27 cellular contexts compared by ENCODE assay signal in genomic region chr2:153912798-153913396, GRCh38. TPM values are rescaled to one million over a fixed set of nuclear protein-coding genes. Genes with fewer than 3 reads are reported as not detected.
"Had no signal": no experiment of that assay in that cellular context is flagged by ENCODE, and none has a peak within 500 bp of the region (broad histone marks: within the 10 kb centered on the region; RNA-seq: fewer than 3 reads in every experiment).

No MANE protein-coding gene starts in this region.

- H3K9me3 ChIP-seq: adrenal gland, gastrocnemius medialis had no signal

- DNase-seq: activated CD4-positive, alpha-beta memory T cell treated with anti-CD3 and anti-CD28 coated beads, Interleukin-2, amount 10 ng/mL, durations not matched to agents 7 days and 5 days; activated CD4-positive, alpha-beta T cell treated with anti-CD3 and anti-CD28 coated beads for 1 hour; activated CD4-positive, alpha-beta T cell treated with anti-CD3 and anti-CD28 coated beads, Interleukin-2, amount 10 ng/mL, durations not matched to agents 7 days and 5 days; activated naive CD4-positive, alpha-beta T cell treated with Interleukin-2 at 50 U/mL for 16 hours; activated naive CD8-positive, alpha-beta T cell treated with anti-CD3 and anti-CD28 coated beads for 36 hours; adrenal gland; aorta; body of pancreas; cerebellar nuclear complex; cortex of kidney; effector memory CD8-positive, alpha-beta T cell; erythroblast; gastrocnemius medialis; hippocampal formation; left colon; midbrain; naive thymus-derived CD4-positive, alpha-beta T cell; nucleus accumbens; stimulated activated CD4-positive, alpha-beta T cell treated with anti-CD3 and anti-CD28 coated beads, Interleukin-2, amount 100 ng/mL, for 48 hours; stimulated activated naive CD4-positive, alpha-beta T cell treated with Interleukin-2 at 50 U/mL for 16 hours; T-helper 17 cell; T1000 had no signal

- H3K27ac ChIP-seq: adrenal gland, body of pancreas, gastrocnemius medialis, parathyroid adenoma, tibial nerve had no signal

- H3K36me3 ChIP-seq: adrenal gland, gastrocnemius medialis, tibial nerve had no signal

- ATAC-seq: body of pancreas; effector memory CD8-positive, alpha-beta T cell; gastrocnemius medialis; left colon; naive thymus-derived CD4-positive, alpha-beta T cell; right cardiac atrium; T-helper 17 cell; WTC11 had no signal

- H3K27me3 ChIP-seq: adrenal gland, body of pancreas, gastrocnemius medialis, tibial nerve had no signal

- H3K4me1 ChIP-seq: adrenal gland, body of pancreas, gastrocnemius medialis, parathyroid adenoma, tibial nerve had no signal

- H3K4me3 ChIP-seq: adrenal gland, body of pancreas, gastrocnemius medialis, tibial nerve had no signal

RNA-seq across cellular contexts. Expression of gene GALNT13, which starts 41.2 kb away (rescaled TPM):
- total RNA-seq: activated CD4-positive, alpha-beta memory T cell treated with anti-CD3 and anti-CD28 coated beads, Interleukin-2, amount 10 ng/mL, durations not matched to agents 7 days and 5 days; activated T-helper 2 cell treated with anti-CD3 and anti-CD28 coated beads, Interferon-gamma antibody, Interleukin-2, Interleukin-4, amounts not matched to agents 10 μg/mL and 5 μg/mL and 100 μg/mL, durations not matched to agents 14 hours and 24 hours and 36 hours; T-helper 17 cell had no signal
